18 cellular contexts compared by ENCODE assay signal in genomic region chr11:17414317-17414737, GRCh38. TPM values are rescaled to one million over a fixed set of nuclear protein-coding genes. Genes with fewer than 3 reads are reported as not detected.
DNase-seq lines count a peak whose midpoint lies in the region; ATAC-seq and TF ChIP-seq lines count a peak whose summit lies in the region.
"Had no signal": no experiment of that assay in that cellular context is flagged by ENCODE, and none has a peak within 500 bp of the region (broad histone marks: within the 10 kb centered on the region; RNA-seq: fewer than 3 reads in every experiment).

No MANE protein-coding gene starts in this region.

- intact Hi-C loops in posterior vena cava (cut with DNase I): no loop called here
- intact Hi-C loops in activated naive CD4-positive, alpha-beta T cell treated with anti-CD3 and anti-CD28 coated beads for 36 hours (cut with micrococcal nuclease): no loop called here
- intact Hi-C loops in tibial artery (cut with DNase I; ENCODE audit: low total_unique reads): no loop called here

- H3K4me3 ChIP-seq in tibial artery: no peak overlapping the region
- H3K4me3 ChIP-seq: GM23338 had no signal

- H3K4me3 Mint-ChIP-seq in T-helper 17 cell: no peak overlapping the region
- H3K4me3 Mint-ChIP-seq in activated naive CD4-positive, alpha-beta T cell treated with anti-CD3 and anti-CD28 coated beads for 36 hours: no peak overlapping the region
- H3K4me3 Mint-ChIP-seq: activated B cell treated with CpG ODN at 0.5 μM for 24 hours; CD4-positive, alpha-beta T cell; GM23338; T-cell had no signal

- H3K4me1 ChIP-seq in tibial artery: no peaks in the 10 kb centered on the region

- TF ChIP-seq CTCF in tibial artery (IDR thresholded peaks at IDR 0.05): no peak

- H3K27me3 Mint-ChIP-seq in T-helper 17 cell: peaks cover 72% of the 10 kb centered on the region
- H3K27me3 Mint-ChIP-seq in activated naive CD4-positive, alpha-beta T cell treated with anti-CD3 and anti-CD28 coated beads for 36 hours (ENCODE audit: low read depth): peaks cover 21% of the 10 kb centered on the region

- peak overlapping the region; percentile 6 for H3K27ac Mint-ChIP-seq in T-helper 17 cell
- H3K27ac Mint-ChIP-seq in activated naive CD4-positive, alpha-beta T cell treated with anti-CD3 and anti-CD28 coated beads for 36 hours: no peak overlapping the region
- H3K27ac Mint-ChIP-seq: activated B cell treated with CpG ODN at 0.5 μM for 24 hours; activated naive CD4-positive, alpha-beta T cell treated with anti-CD3 and anti-CD28 coated beads, Interleukin-2, amount 50 U/mL, for 72 hours; CD4-positive, alpha-beta T cell; GM23338; naive thymus-derived CD8-positive, alpha-beta T cell; T-cell had no signal

- H3K36me3 ChIP-seq in KOPT-K1 (ENCODE audit: insufficient read depth, low read length) (no peaks in the 10 kb centered on the region), tibial artery (no peaks in the 10 kb centered on the region)

- H3K9me3 ChIP-seq in KOPT-K1 (ENCODE audit: insufficient read depth, low read length, poor library complexity, severe bottlenecking): no peaks in the 10 kb centered on the region
- no peaks in the 10 kb centered on the region for H3K9me3 ChIP-seq in T-helper 17 cell (ENCODE audit: control insufficient read depth, low read length, poor library complexity, severe bottlenecking)
- no peaks in the 10 kb centered on the region for H3K9me3 ChIP-seq in tibial artery

- peaks cover 10% of the 10 kb centered on the region for H3K4me1 Mint-ChIP-seq in T-helper 17 cell
- H3K4me1 Mint-ChIP-seq in activated naive CD4-positive, alpha-beta T cell treated with anti-CD3 and anti-CD28 coated beads for 36 hours (ENCODE audit: low read depth): peaks cover 9% of the 10 kb centered on the region
- H3K4me1 Mint-ChIP-seq: activated B cell treated with CpG ODN at 0.5 μM for 24 hours had no signal

- no peak for ATAC-seq in T-helper 17 cell
- ATAC-seq: GM23338; naive thymus-derived CD8-positive, alpha-beta T cell; T-cell had no signal

- peaks cover 4% of the 10 kb centered on the region for H3K36me3 Mint-ChIP-seq in T-helper 17 cell (ENCODE audit: low read depth)
- H3K36me3 Mint-ChIP-seq in activated naive CD4-positive, alpha-beta T cell treated with anti-CD3 and anti-CD28 coated beads for 36 hours (ENCODE audit: low read depth): no peaks in the 10 kb centered on the region
- H3K36me3 Mint-ChIP-seq: activated naive CD4-positive, alpha-beta T cell treated with anti-CD3 and anti-CD28 coated beads, Interleukin-2, amount 50 U/mL, for 72 hours; naive thymus-derived CD8-positive, alpha-beta T cell; T-cell had no signal

- peak overlapping the region; percentile 80 for H3K27ac ChIP-seq in KOPT-K1 (ENCODE audit: low read depth, low read length, poor library complexity, severe bottlenecking)
- H3K27ac ChIP-seq in tibial artery: no peak overlapping the region

- H3K9me3 Mint-ChIP-seq in activated naive CD4-positive, alpha-beta T cell treated with anti-CD3 and anti-CD28 coated beads for 36 hours: no peaks in the 10 kb centered on the region
- H3K9me3 Mint-ChIP-seq: activated B cell treated with CpG ODN at 0.5 μM for 24 hours; activated naive CD4-positive, alpha-beta T cell treated with anti-CD3 and anti-CD28 coated beads, Interleukin-2, amount 50 U/mL, for 72 hours; CD4-positive, alpha-beta T cell; GM23338; naive thymus-derived CD8-positive, alpha-beta T cell; T-cell had no signal

- DNase-seq in NCI-H2107 treated with DMSO at 0.1 percent for 48 hours (lab: John Stamatoyannopoulos, UW; ENCODE audit: unreplicated experiment) (peak; percentile 61), NCI-H2107 (lab: John Stamatoyannopoulos, UW) (no peak), T-helper 17 cell (no peak), posterior vena cava (ENCODE audit: low spot score) (peak; percentile 56), COLO829 (ENCODE audit: low spot score) (no peak), tibial artery (no peak)
- no peak for DNase-seq in activated naive CD4-positive, alpha-beta T cell treated with anti-CD3 and anti-CD28 coated beads for 36 hours
- DNase-seq: activated B cell treated with CpG ODN at 0.5 μM for 24 hours; CD4-positive, alpha-beta T cell; MV-4-11; naive thymus-derived CD8-positive, alpha-beta T cell; stimulated activated CD4-positive, alpha-beta T cell treated with anti-CD3 and anti-CD28 coated beads, Interleukin-12 subunit alpha, Interleukin-12 subunit beta, amount 100 ng/mL, for 4 hours; stimulated activated naive CD4-positive, alpha-beta T cell treated with Interleukin-2 at 50 U/mL for 16 hours; T-cell had no signal

- CTCF ChIA-PET in activated naive CD4-positive, alpha-beta T cell treated with anti-CD3 and anti-CD28 coated beads for 36 hours (lab: Charles Lee): no interaction called here

- H3K27me3 ChIP-seq in tibial artery: peaks cover 0 to 41% of the 10 kb centered on the region in 2 donors

RNA-seq across cellular contexts. Expression of gene KCNJ11, which starts 25.9 kb away (rescaled TPM):
- total RNA-seq in T-helper 17 cell: under 1 TPM; 0.26 to 0.70 TPM
- 1 to 10 TPM in 1 of 2 donors, under 1 TPM in 1; 0.56 to 1.3 TPM for total RNA-seq in posterior vena cava
- total RNA-seq in activated naive CD4-positive, alpha-beta T cell treated with anti-CD3 and anti-CD28 coated beads for 36 hours: 1 to 10 TPM; 1.0 to 1.3 TPM
- total RNA-seq: glomerular endothelial cell had no signal

Comparison
In these comparisons a context has a peak if more than half of its experiments do, and no peak if none do; other contexts are left out.
1. DNase-seq: peak in NCI-H2107 treated with DMSO at 0.1 percent for 48 hours (single experiment) and posterior vena cava (single experiment); none in NCI-H2107 (single experiment), T-helper 17 cell (0 of 3), activated naive CD4-positive, alpha-beta T cell treated with anti-CD3 and anti-CD28 coated beads for 36 hours (single experiment), COLO829 (single experiment) and tibial artery (0 of 2).